In the genomic region with DNA sequence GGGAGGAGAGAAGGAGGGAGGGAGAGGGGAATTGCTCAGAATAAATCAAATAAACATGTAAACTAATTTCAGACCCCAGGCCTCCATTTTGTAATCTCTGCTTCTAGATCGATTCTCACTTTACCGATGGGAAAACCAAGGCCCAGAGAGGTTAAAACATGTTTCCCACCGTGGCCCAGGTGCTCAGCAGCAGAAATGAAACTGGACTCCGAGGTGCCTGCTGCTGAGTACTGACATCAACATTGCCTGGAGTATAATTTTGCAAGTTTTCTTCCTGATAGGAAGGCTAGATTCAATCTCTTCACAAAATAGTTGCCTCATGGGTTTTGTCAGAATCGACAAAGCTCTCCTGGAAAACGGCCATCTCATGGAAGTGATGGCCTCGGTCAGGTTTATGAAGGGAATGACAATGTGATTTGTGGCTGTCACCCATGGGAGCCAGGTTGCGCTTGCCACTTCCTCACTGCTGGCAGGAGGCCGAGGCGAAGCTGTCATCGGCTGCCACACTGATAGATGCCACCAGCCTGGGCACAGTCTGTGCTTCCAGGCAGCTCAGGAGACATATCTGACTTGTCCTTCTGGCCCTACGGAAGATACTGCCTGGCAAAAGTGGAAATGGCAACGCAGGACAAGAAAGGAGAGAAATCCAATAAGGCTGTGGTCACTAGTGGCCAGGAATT, we compare ENCODE assay signal across 10 cellular contexts.
DNase-seq lines count a peak whose midpoint lies in the region; ATAC-seq and TF ChIP-seq lines count a peak whose summit lies in the region.
"Had no signal": no experiment of that assay in that cellular context is flagged by ENCODE, and none has a peak within 500 bp of the region (broad histone marks: within the 10 kb centered on the region; RNA-seq: fewer than 3 reads in every experiment).

No MANE protein-coding gene starts in this region.

- no peak overlapping the region for H3K27ac ChIP-seq in heart right ventricle
- H3K27ac ChIP-seq: neutrophil had no signal

- H3K27me3 ChIP-seq in heart right ventricle (peaks cover 0 to 5% (median 0%) of the 10 kb centered on the region in 7 donors), BE2C (no peaks in the 10 kb centered on the region)

- ATAC-seq in GM18505 (IDR thresholded peaks at IDR 0.05; ENCODE audit: unreplicated experiment): peak; percentile 73
- peak; percentile 64 for ATAC-seq in GM21528 (IDR thresholded peaks at IDR 0.05; ENCODE audit: low FRiP score, unreplicated experiment)
- peak; percentile 60 for ATAC-seq in HG03175 (IDR thresholded peaks at IDR 0.05; ENCODE audit: unreplicated experiment)
- peak in 5 of 8 donors; percentile 57 to 92 (median 75) for ATAC-seq in heart right ventricle

- TF ChIP-seq CTCF in heart right ventricle (IDR thresholded peaks at IDR 0.05) (no peak), BE2C (IDR thresholded peaks at IDR 0.05; ENCODE audit: low read depth, low read length) (no peak)

- peak in 1 of 2 donors; percentile 60 for DNase-seq in heart right ventricle
- no peak for DNase-seq in stimulated activated CD4-positive, alpha-beta T cell treated with anti-CD3 and anti-CD28 coated beads, Interleukin-2, amount 100 ng/mL, for 48 hours
- DNase-seq in BE2C: no peak
- DNase-seq in HPDE6-E6E7 (ENCODE audit: extremely low spot score): no peak
- no peak for DNase-seq in SIG-M5 (lab: John Stamatoyannopoulos, UW)
- DNase-seq: NCI-H345 had no signal

- H3K36me3 ChIP-seq in heart right ventricle (no peaks in the 10 kb centered on the region), BE2C (no peaks in the 10 kb centered on the region)
- H3K36me3 ChIP-seq: neutrophil had no signal

- H3K9me3 ChIP-seq in heart right ventricle (peaks cover 0 to 3% (median 0%) of the 10 kb centered on the region in 11 donors), BE2C (no peaks in the 10 kb centered on the region)
- H3K9me3 ChIP-seq: neutrophil had no signal

- intact Hi-C loops in heart right ventricle (cut with DNase I): no loop called here

- 58 to 60% methylated on average over 13 of the region's 13 CpGs for WGBS in heart right ventricle, 2 donors

- peaks cover 0 to 7% (median 0%) of the 10 kb centered on the region in 9 donors for H3K4me1 ChIP-seq in heart right ventricle
- H3K4me1 ChIP-seq in BE2C: no peaks in the 10 kb centered on the region

- H3K4me3 ChIP-seq in heart right ventricle (no peak overlapping the region), BE2C (ENCODE audit: low read depth, low read length) (no peak overlapping the region)

- no peak for TF ChIP-seq POLR2A in GM18505 (IDR thresholded peaks at IDR 0.05; ENCODE audit: borderline replicate concordance, extremely low read depth, insufficient read depth, insufficient read length)
